Comparison of ENCODE assay signal across 9 cellular contexts in genomic region chr18:58649966-58650816, GRCh38. TPM values are rescaled to one million over a fixed set of nuclear protein-coding genes. Genes with fewer than 3 reads are reported as not detected.
DNase-seq lines count a peak whose midpoint lies in the region; ATAC-seq lines count a peak whose summit lies in the region.
"Had no signal": no experiment of that assay in that cellular context is flagged by ENCODE, and none has a peak within 500 bp of the region (broad histone marks: within the 10 kb centered on the region; RNA-seq: fewer than 3 reads in every experiment).

No MANE protein-coding gene starts in this region.

- DNase-seq in CD8-positive, alpha-beta memory T cell: peak in 1 of 5 donors; percentile 28
- DNase-seq in activated naive CD4-positive, alpha-beta T cell treated with anti-CD3 and anti-CD28 coated beads, Interleukin-2, amount 50 U/mL, for 72 hours (ENCODE audit: low spot score in 2 of 2): peak in 1 of 2 donors; percentile 38
- no peak for DNase-seq in NCI-H526 (lab: John Stamatoyannopoulos, UW)
- DNase-seq in SW480 (ENCODE audit: low spot score): no peak
- DNase-seq in superior temporal gyrus (ENCODE audit: extremely low spot score): no peak
- DNase-seq in DMS53 treated with DMSO at 0.1 percent for 48 hours (lab: John Stamatoyannopoulos, UW; ENCODE audit: unreplicated experiment): no peak
- DNase-seq: NCI-H345 had no signal

- H3K4me3 Mint-ChIP-seq in CD8-positive, alpha-beta memory T cell: peak overlapping the region in 4 of 7 donors; percentile 0 to 36 (median 18)

- ATAC-seq in GM19395 (IDR thresholded peaks at IDR 0.05; ENCODE audit: unreplicated experiment): peak; percentile 69
- peak; percentile 89 for ATAC-seq in HG03378 (IDR thresholded peaks at IDR 0.05; ENCODE audit: unreplicated experiment)
- ATAC-seq in activated naive CD4-positive, alpha-beta T cell treated with anti-CD3 and anti-CD28 coated beads, Interleukin-2, amount 50 U/mL, for 72 hours: peak; percentile 95 to 99

- H3K9me3 ChIP-seq in CD8-positive, alpha-beta memory T cell (ENCODE audit: low read length): peaks cover 1% of the 10 kb centered on the region

- no peak overlapping the region for H3K27ac ChIP-seq in CD8-positive, alpha-beta memory T cell (ENCODE audit: low read depth, low read length)

- no peaks in the 10 kb centered on the region for H3K36me3 ChIP-seq in CD8-positive, alpha-beta memory T cell (ENCODE audit: insufficient read depth, low read length)

- peak overlapping the region in 5 of 8 donors; percentile 0 to 70 (median 15) for H3K27ac Mint-ChIP-seq in CD8-positive, alpha-beta memory T cell
- H3K27ac Mint-ChIP-seq in activated naive CD4-positive, alpha-beta T cell treated with anti-CD3 and anti-CD28 coated beads, Interleukin-2, amount 50 U/mL, for 72 hours: no peak overlapping the region

- peak overlapping the region; percentile 12 for H3K4me3 ChIP-seq in CD8-positive, alpha-beta memory T cell (ENCODE audit: low read length)

- CTCF ChIA-PET in CD8-positive, alpha-beta memory T cell (lab: Charles Lee): interaction anchor here (1.2 kb wide), 1 partner anchor 34 kb away, joined by 3 read pairs; no protein-coding TSS in a partner anchor

- POLR2A ChIA-PET in CD8-positive, alpha-beta memory T cell (lab: Charles Lee): interaction anchor here (0.8 kb wide), 1 partner anchor 21 kb away, joined by 5 read pairs; the partner anchor contains the start of gene MALT1

- peaks cover 0 to 16% (median 2%) of the 10 kb centered on the region in 5 donors for H3K9me3 Mint-ChIP-seq in CD8-positive, alpha-beta memory T cell
- peaks cover 10 to 16% of the 10 kb centered on the region in 2 donors for H3K9me3 Mint-ChIP-seq in activated naive CD4-positive, alpha-beta T cell treated with anti-CD3 and anti-CD28 coated beads, Interleukin-2, amount 50 U/mL, for 72 hours

- H3K36me3 Mint-ChIP-seq in CD8-positive, alpha-beta memory T cell: peaks cover 0 to 16% (median 0%) of the 10 kb centered on the region in 3 donors
- H3K36me3 Mint-ChIP-seq in activated naive CD4-positive, alpha-beta T cell treated with anti-CD3 and anti-CD28 coated beads, Interleukin-2, amount 50 U/mL, for 72 hours: peaks cover 17 to 20% of the 10 kb centered on the region in 2 donors

- peaks cover 40 to 63% (median 59%) of the 10 kb centered on the region in 3 donors for H3K4me1 Mint-ChIP-seq in CD8-positive, alpha-beta memory T cell

- H3K27me3 Mint-ChIP-seq in CD8-positive, alpha-beta memory T cell: no peaks in the 10 kb centered on the region

- H3K4me1 ChIP-seq in CD8-positive, alpha-beta memory T cell (ENCODE audit: insufficient read depth, low read length): peaks cover 28% of the 10 kb centered on the region

- no peaks in the 10 kb centered on the region for H3K27me3 ChIP-seq in CD8-positive, alpha-beta memory T cell (ENCODE audit: insufficient read depth, low read length, poor library complexity, severe bottlenecking)

RNA-seq across cellular contexts. Expression of gene MALT1, which starts 21.1 kb away (rescaled TPM):
- total RNA-seq in CD8-positive, alpha-beta memory T cell: 10 to 100 TPM; 33.1 to 35.8 TPM
- 41.4 TPM for polyA plus RNA-seq in CD8-positive, alpha-beta memory T cell
- total RNA-seq in activated naive CD4-positive, alpha-beta T cell treated with anti-CD3 and anti-CD28 coated beads, Interleukin-2, amount 50 U/mL, for 72 hours: 10 to 100 TPM; 34.0 to 70.8 TPM

RNA-seq across cellular contexts. Expression of gene ALPK2, which starts 21.3 kb away (rescaled TPM):
- total RNA-seq in CD8-positive, alpha-beta memory T cell: under 1 TPM; 0.38 to 0.55 TPM
- polyA plus RNA-seq in CD8-positive, alpha-beta memory T cell: 0.21 TPM
- total RNA-seq in activated naive CD4-positive, alpha-beta T cell treated with anti-CD3 and anti-CD28 coated beads, Interleukin-2, amount 50 U/mL, for 72 hours: 1 to 10 TPM in 1 of 2 donors, under 1 TPM in 1; 0.43 to 1.1 TPM

Comparison
In these comparisons a context has a peak if more than half of its experiments do, and no peak if none do; other contexts are left out.
1. H3K27ac Mint-ChIP-seq: peak in CD8-positive, alpha-beta memory T cell (5 of 8); none in activated naive CD4-positive, alpha-beta T cell treated with anti-CD3 and anti-CD28 coated beads, Interleukin-2, amount 50 U/mL, for 72 hours (0 of 2).
2. Peak in every context shown above with its lines, with median percentiles within 50 percentile points of each other: ATAC-seq.